ENCODE assay signal across 21 cellular contexts in the genomic region with DNA sequence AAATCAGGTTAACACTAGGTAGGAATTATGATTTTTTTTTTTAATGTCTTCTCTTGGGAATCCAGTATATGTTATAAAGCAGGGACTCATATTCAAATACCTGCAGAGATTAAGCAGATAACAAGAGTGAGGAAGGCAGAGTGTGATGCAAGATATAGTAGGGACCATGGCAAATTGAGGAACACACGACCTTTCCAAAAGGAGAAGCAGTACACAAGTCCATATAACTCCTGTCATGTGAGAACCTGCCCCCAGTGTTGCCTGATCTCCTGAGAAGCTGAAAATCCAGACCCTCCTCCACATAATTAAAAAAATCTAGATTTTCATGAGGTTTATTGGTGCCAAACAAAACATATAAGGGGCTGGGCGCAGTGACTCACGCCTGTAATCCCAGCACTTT. TPM values are rescaled to one million over a fixed set of nuclear protein-coding genes. Genes with fewer than 3 reads are reported as not detected.
"Had no signal": no experiment of that assay in that cellular context is flagged by ENCODE, and none has a peak within 500 bp of the region (broad histone marks: within the 10 kb centered on the region; RNA-seq: fewer than 3 reads in every experiment).

No MANE protein-coding gene starts in this region.

- H3K27ac ChIP-seq: foreskin keratinocyte, lower lobe of right lung, prostate gland, upper lobe of right lung had no signal

- H3K4me3 Mint-ChIP-seq: activated B cell treated with CpG ODN at 0.5 μM for 24 hours; activated CD4-positive, alpha-beta T cell treated with anti-CD3 and anti-CD28 coated beads for 36 hours; activated naive CD8-positive, alpha-beta T cell treated with anti-CD3 and anti-CD28 coated beads for 36 hours had no signal

- ATAC-seq: activated CD4-positive, alpha-beta T cell treated with anti-CD3 and anti-CD28 coated beads for 36 hours; foreskin keratinocyte; lower lobe of right lung; mucosa of descending colon; upper lobe of right lung had no signal

- H3K27ac Mint-ChIP-seq: activated B cell treated with CpG ODN at 0.5 μM for 24 hours; activated CD4-positive, alpha-beta T cell treated with anti-CD3 and anti-CD28 coated beads for 36 hours; activated naive CD8-positive, alpha-beta T cell treated with anti-CD3 and anti-CD28 coated beads for 36 hours had no signal

- DNase-seq: activated B cell treated with CpG ODN at 0.5 μM for 24 hours; activated CD4-positive, alpha-beta T cell treated with anti-CD3 and anti-CD28 coated beads for 36 hours; activated CD4-positive, alpha-beta T cell treated with anti-CD3 and anti-CD28 coated beads, Interleukin-2, amount 50 U/mL, for 4 hours; activated CD8-positive, alpha-beta memory T cell treated with anti-CD3 and anti-CD28 coated beads for 24 hours; activated naive CD4-positive, alpha-beta T cell; activated naive CD8-positive, alpha-beta T cell treated with anti-CD3 and anti-CD28 coated beads for 36 hours; central memory CD4-positive, alpha-beta T cell; dermis blood vessel endothelial cell; effector CD8-positive, alpha-beta T cell; foreskin keratinocyte; lower lobe of right lung; mesendoderm; mucosa of descending colon; stimulated activated CD4-positive, alpha-beta T cell treated with anti-CD3 and anti-CD28 coated beads, Interleukin-2, amount 100 ng/mL, for 48 hours; stimulated activated naive CD4-positive, alpha-beta T cell; T1000; upper lobe of right lung had no signal

- H3K27me3 Mint-ChIP-seq: activated B cell treated with CpG ODN at 0.5 μM for 24 hours; activated CD4-positive, alpha-beta T cell treated with anti-CD3 and anti-CD28 coated beads for 36 hours; activated naive CD8-positive, alpha-beta T cell treated with anti-CD3 and anti-CD28 coated beads for 36 hours had no signal

- H3K27me3 ChIP-seq: foreskin keratinocyte, upper lobe of right lung had no signal

- H3K9me3 Mint-ChIP-seq: activated B cell treated with CpG ODN at 0.5 μM for 24 hours; activated naive CD8-positive, alpha-beta T cell treated with anti-CD3 and anti-CD28 coated beads for 36 hours had no signal

- H3K9me3 ChIP-seq: lower lobe of right lung, mucosa of descending colon, prostate gland, upper lobe of right lung had no signal

RNA-seq across cellular contexts. Expression of gene ADIPOQ, which starts 39.8 kb away (rescaled TPM):
- total RNA-seq: activated B cell treated with CpG ODN at 0.5 μM for 24 hours; activated CD4-positive, alpha-beta T cell treated with anti-CD3 and anti-CD28 coated beads for 36 hours; activated naive CD8-positive, alpha-beta T cell treated with anti-CD3 and anti-CD28 coated beads for 36 hours; astrocyte; dermis blood vessel endothelial cell; foreskin keratinocyte; glomerular endothelial cell; lower lobe of right lung; prostate gland; T-helper 1 cell treated with Interleukin-12 subunit alpha and Interleukin-12 subunit beta and Interleukin-4 antibody, amounts not matched to agents 30 ng/mL and 1 ng/mL, for 36 hours; upper lobe of right lung had no signal
